ENCODE assay signal across 8 cellular contexts in genomic region chr12:49200882-49201594, GRCh38. TPM values are rescaled to one million over a fixed set of nuclear protein-coding genes. Genes with fewer than 3 reads are reported as not detected.
DNase-seq lines count a peak whose midpoint lies in the region; ATAC-seq and TF ChIP-seq lines count a peak whose summit lies in the region.

No MANE protein-coding gene starts in this region.

- H3K36me3 Mint-ChIP-seq in activated naive CD8-positive, alpha-beta T cell treated with anti-CD3 and anti-CD28 coated beads for 36 hours, result no peaks in the 10 kb centered on the region

- peak overlapping the region; percentile 57 for H3K27ac Mint-ChIP-seq in activated naive CD8-positive, alpha-beta T cell treated with anti-CD3 and anti-CD28 coated beads for 36 hours

- no peaks in the 10 kb centered on the region for H3K4me1 ChIP-seq in prostate gland (replicated peaks)

- ATAC-seq in HG03095 (IDR thresholded peaks at IDR 0.05; ENCODE audit: unreplicated experiment), result no peak

- H3K4me3 ChIP-seq in AG09309 (ENCODE audit: control insufficient read depth, low read depth, low read length) (no peak overlapping the region), prostate gland (no peak overlapping the region)

- no peaks in the 10 kb centered on the region for H3K9me3 Mint-ChIP-seq in activated naive CD8-positive, alpha-beta T cell treated with anti-CD3 and anti-CD28 coated beads for 36 hours

- no peaks in the 10 kb centered on the region for H3K9me3 ChIP-seq in prostate gland

- WGBS in prostate gland, result 6% methylated on average over 4 of the region's 4 CpGs

- TF ChIP-seq CTCF in AG09309 (IDR thresholded peaks at IDR 0.05; ENCODE audit: control insufficient read depth, insufficient read depth, low read depth, low read length, missing control alignments), result no peak
- TF ChIP-seq CTCF in prostate gland (IDR thresholded peaks at IDR 0.05), result no peak

- H3K27ac ChIP-seq in prostate gland, result peak overlapping the region; percentile 46 to 59

- DNase-seq in AG09309 (ENCODE audit: low read depth), result peak; percentile 55
- peak; percentile 73 for DNase-seq in H4 (ENCODE audit: low spot score)
- DNase-seq in NCI-H345 treated with DMSO at 0.1 percent for 48 hours (lab: John Stamatoyannopoulos, UW; ENCODE audit: unreplicated experiment), result peak; percentile 31
- no peak for DNase-seq in activated naive CD8-positive, alpha-beta T cell treated with anti-CD3 and anti-CD28 coated beads for 36 hours
- DNase-seq in glomerular visceral epithelial cell (ENCODE audit: extremely low spot score), result peak; percentile 49
- DNase-seq in prostate gland (ENCODE audit: low spot score), result peak; percentile 44
- DNase-seq in UCSD-AML1 (lab: John Stamatoyannopoulos, UW; ENCODE audit: unreplicated experiment), result no peak

- no peaks in the 10 kb centered on the region for H3K27me3 ChIP-seq in prostate gland (replicated peaks; ENCODE audit: insufficient read depth)

- peaks cover 13% of the 10 kb centered on the region for H3K4me1 Mint-ChIP-seq in activated naive CD8-positive, alpha-beta T cell treated with anti-CD3 and anti-CD28 coated beads for 36 hours

- H3K27me3 Mint-ChIP-seq in activated naive CD8-positive, alpha-beta T cell treated with anti-CD3 and anti-CD28 coated beads for 36 hours, result no peaks in the 10 kb centered on the region

- H3K36me3 ChIP-seq in prostate gland, result no peaks in the 10 kb centered on the region

- TF ChIP-seq POLR2A in prostate gland (IDR thresholded peaks at IDR 0.05), result no peak

- peak overlapping the region; percentile 57 for H3K4me3 Mint-ChIP-seq in activated naive CD8-positive, alpha-beta T cell treated with anti-CD3 and anti-CD28 coated beads for 36 hours

- intact Hi-C loops in prostate gland (cut with DNase I), result no loop called here

RNA-seq across cellular contexts. Expression of gene TUBA1A, which starts 12.2 kb away (rescaled TPM):
- total RNA-seq in H4 (2014; rRNA removed; shearing (Covaris generic)), result 403 and 523 TPM in 2 replicates
- total RNA-seq in activated naive CD8-positive, alpha-beta T cell treated with anti-CD3 and anti-CD28 coated beads for 36 hours, result 10 to 100 TPM; 54.3 to 55.0 TPM
- total RNA-seq in prostate gland, result 100 to 1,000 TPM in 1 of 2 donors, 10 to 100 TPM in 1; 81.6 to 253 TPM

Comparison
In these comparisons a context has a peak if more than half of its experiments do, and no peak if none do; other contexts are left out.
1. DNase-seq: peak in AG09309 (single experiment), H4 (single experiment), NCI-H345 treated with DMSO at 0.1 percent for 48 hours (single experiment), glomerular visceral epithelial cell (single experiment) and prostate gland (single experiment); none in activated naive CD8-positive, alpha-beta T cell treated with anti-CD3 and anti-CD28 coated beads for 36 hours (single experiment) and UCSD-AML1 (single experiment).